1 cellular context compared by ENCODE assay signal in the genomic region with DNA sequence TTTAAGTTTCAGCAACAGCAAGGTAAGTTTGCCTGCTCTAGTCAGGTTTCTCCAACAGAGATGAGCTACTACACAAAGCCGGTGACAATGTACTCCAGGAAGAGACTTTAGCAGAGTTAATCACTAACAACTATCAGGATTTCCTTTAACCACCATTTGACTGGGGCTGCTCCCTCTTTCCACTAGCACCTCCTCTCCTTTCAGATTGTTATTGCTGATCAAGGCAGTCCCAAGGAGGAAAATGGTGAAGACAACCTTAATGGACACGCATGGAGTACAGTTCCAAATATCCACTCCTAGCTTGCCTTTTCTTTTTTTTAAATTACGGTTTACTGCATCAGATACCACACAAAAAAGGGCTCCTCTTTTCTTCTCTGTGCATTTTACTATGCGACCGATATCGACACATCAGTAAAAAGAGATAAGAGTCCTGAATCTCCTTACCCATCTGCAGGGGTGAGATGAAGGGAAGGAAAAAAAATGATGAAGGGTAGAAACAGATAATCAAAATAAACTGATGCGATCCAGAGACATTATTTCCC.
TF ChIP-seq lines count a peak whose summit lies in the region.

No MANE protein-coding gene starts in this region.

TF ChIP-seq in GM12878, 131 proteins besides CTCF, POLR2A, EP300 and RAD21 (continued from another document):
- TF ChIP-seq HCFC1 (IDR thresholded peaks at IDR 0.05; ENCODE audit: low read length) (no peak), IKZF2 (IDR thresholded peaks at IDR 0.05) (no peak), BHLHE40 (IDR thresholded peaks at IDR 0.05; ENCODE audit: borderline replicate concordance in 1 of 2, low read depth in 2 of 2, low read length in 1 of 2) (no peak), CBX5 (IDR thresholded peaks at IDR 0.05; ENCODE audit: low read depth) (no peak), ZSCAN29 (IDR thresholded peaks at IDR 0.05) (no peak), RELA (IDR thresholded peaks at IDR 0.05; ENCODE audit: borderline replicate concordance, partially characterized antibody) (no peak), RAD51 (IDR thresholded peaks at IDR 0.05) (no peak), CHD2 (IDR thresholded peaks at IDR 0.05; ENCODE audit: borderline replicate concordance, low read depth, low read length) (no peak), CREM (IDR thresholded peaks at IDR 0.05; ENCODE audit: low read depth) (no peak), EZH2 (IDR thresholded peaks at IDR 0.05; ENCODE audit: borderline replicate concordance, control insufficient read depth, low read depth, low read length) (no peak), HDAC6 (IDR thresholded peaks at IDR 0.05; ENCODE audit: unreplicated experiment) (no peak), GABPA (IDR thresholded peaks at IDR 0.05; ENCODE audit: low read depth) (no peak), SUPT20H (IDR thresholded peaks at IDR 0.05; ENCODE audit: borderline replicate concordance, control insufficient read depth, low read depth, low read length) (no peak), TCF12 (IDR thresholded peaks at IDR 0.05; ENCODE audit: low read depth, low read length) (no peak)
- TF ChIP-seq, protein P1, sequence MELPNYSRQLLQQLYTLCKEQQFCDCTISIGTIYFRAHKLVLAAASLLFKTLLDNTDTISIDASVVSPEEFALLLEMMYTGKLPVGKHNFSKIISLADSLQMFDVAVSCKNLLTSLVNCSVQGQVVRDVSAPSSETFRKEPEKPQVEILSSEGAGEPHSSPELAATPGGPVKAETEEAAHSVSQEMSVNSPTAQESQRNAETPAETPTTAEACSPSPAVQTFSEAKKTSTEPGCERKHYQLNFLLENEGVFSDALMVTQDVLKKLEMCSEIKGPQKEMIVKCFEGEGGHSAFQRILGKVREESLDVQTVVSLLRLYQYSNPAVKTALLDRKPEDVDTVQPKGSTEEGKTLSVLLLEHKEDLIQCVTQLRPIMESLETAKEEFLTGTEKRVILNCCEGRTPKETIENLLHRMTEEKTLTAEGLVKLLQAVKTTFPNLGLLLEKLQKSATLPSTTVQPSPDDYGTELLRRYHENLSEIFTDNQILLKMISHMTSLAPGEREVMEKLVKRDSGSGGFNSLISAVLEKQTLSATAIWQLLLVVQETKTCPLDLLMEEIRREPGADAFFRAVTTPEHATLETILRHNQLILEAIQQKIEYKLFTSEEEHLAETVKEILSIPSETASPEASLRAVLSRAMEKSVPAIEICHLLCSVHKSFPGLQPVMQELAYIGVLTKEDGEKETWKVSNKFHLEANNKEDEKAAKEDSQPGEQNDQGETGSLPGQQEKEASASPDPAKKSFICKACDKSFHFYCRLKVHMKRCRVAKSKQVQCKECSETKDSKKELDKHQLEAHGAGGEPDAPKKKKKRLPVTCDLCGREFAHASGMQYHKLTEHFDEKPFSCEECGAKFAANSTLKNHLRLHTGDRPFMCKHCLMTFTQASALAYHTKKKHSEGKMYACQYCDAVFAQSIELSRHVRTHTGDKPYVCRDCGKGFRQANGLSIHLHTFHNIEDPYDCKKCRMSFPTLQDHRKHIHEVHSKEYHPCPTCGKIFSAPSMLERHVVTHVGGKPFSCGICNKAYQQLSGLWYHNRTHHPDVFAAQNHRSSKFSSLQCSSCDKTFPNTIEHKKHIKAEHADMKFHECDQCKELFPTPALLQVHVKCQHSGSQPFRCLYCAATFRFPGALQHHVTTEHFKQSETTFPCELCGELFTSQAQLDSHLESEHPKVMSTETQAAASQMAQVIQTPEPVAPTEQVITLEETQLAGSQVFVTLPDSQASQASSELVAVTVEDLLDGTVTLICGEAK (IDR thresholded peaks at IDR 0.05; ENCODE audit: borderline replicate concordance): no peak
- TF ChIP-seq, protein P2, sequence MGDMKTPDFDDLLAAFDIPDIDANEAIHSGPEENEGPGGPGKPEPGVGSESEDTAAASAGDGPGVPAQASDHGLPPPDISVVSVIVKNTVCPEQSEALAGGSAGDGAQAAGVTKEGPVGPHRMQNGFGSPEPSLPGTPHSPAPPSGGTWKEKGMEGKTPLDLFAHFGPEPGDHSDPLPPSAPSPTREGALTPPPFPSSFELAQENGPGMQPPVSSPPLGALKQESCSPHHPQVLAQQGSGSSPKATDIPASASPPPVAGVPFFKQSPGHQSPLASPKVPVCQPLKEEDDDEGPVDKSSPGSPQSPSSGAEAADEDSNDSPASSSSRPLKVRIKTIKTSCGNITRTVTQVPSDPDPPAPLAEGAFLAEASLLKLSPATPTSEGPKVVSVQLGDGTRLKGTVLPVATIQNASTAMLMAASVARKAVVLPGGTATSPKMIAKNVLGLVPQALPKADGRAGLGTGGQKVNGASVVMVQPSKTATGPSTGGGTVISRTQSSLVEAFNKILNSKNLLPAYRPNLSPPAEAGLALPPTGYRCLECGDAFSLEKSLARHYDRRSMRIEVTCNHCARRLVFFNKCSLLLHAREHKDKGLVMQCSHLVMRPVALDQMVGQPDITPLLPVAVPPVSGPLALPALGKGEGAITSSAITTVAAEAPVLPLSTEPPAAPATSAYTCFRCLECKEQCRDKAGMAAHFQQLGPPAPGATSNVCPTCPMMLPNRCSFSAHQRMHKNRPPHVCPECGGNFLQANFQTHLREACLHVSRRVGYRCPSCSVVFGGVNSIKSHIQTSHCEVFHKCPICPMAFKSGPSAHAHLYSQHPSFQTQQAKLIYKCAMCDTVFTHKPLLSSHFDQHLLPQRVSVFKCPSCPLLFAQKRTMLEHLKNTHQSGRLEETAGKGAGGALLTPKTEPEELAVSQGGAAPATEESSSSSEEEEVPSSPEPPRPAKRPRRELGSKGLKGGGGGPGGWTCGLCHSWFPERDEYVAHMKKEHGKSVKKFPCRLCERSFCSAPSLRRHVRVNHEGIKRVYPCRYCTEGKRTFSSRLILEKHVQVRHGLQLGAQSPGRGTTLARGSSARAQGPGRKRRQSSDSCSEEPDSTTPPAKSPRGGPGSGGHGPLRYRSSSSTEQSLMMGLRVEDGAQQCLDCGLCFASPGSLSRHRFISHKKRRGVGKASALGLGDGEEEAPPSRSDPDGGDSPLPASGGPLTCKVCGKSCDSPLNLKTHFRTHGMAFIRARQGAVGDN (IDR thresholded peaks at IDR 0.05): no peak
